Comparison of ENCODE assay signal across 8 cellular contexts in the genomic region with DNA sequence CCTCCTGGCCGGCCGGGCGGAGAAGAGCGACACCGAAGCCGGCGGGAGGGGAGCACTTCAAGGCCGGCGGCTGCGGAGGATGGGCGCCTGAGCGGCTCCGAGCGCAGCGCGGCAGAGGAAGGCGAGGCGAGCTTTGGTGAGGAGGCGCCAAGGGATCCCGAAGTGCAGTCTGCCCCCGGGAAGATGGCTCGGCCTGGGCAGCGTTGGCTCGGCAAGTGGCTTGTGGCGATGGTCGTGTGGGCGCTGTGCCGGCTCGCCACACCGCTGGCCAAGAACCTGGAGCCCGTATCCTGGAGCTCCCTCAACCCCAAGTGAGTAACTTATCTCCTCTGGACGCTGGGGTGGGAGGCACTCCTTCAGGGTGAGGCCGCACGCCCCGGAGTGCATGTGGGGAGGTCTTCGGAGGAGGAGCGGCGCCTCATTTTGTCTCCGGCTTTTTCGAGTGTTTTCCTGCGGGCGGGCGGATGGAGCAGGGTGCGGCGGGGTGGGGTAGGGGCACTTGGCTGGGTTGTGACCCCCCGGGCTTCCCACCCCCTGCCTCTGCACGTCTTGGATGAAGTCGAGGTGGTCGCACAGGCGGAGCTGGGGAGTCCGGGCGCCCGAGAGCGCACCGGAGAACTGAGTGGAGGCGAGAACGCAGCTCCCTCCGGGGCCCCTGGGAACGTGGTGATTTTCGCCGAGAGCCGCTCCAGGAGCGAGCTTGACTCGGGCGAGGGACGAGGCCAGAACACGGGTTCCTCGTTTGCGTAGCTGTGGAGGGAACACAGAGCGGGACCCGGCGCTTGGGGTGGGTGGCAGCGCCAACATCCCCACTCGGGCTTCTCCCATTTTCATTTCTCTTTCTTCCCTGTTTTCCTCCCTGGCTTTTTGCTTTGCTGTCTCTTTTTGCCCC. TPM values are rescaled to one million over a fixed set of nuclear protein-coding genes. Genes with fewer than 3 reads are reported as not detected.
DNase-seq lines count a peak whose midpoint lies in the region; ATAC-seq and TF ChIP-seq lines count a peak whose summit lies in the region.

No MANE protein-coding gene starts in this region.

- no peak overlapping the region for H2AFZ ChIP-seq in neuron (ENCODE audit: low read depth, low read length)

- POLR2A ChIA-PET in activated CD4-positive, alpha-beta memory T cell treated with anti-CD3 and anti-CD28 coated beads for 36 hours (lab: Charles Lee) = interaction anchor here (0.6 kb wide), 1 partner anchor 16 kb away, joined by 4 read pairs; no protein-coding TSS in a partner anchor

- no peaks in the 10 kb centered on the region for H3K9me3 Mint-ChIP-seq in activated CD4-positive, alpha-beta memory T cell treated with anti-CD3 and anti-CD28 coated beads for 36 hours

- H3K36me3 Mint-ChIP-seq in activated CD4-positive, alpha-beta memory T cell treated with anti-CD3 and anti-CD28 coated beads for 36 hours = no peaks in the 10 kb centered on the region

- DNase-seq in activated CD8-positive, alpha-beta memory T cell treated with anti-CD3 and anti-CD28 coated beads for 24 hours = peak; percentile 61
- no peak for DNase-seq in activated CD8-positive, alpha-beta memory T cell treated with anti-CD3 and anti-CD28 coated beads, Interleukin-2, amount 50 U/mL, for 48 hours
- peak; percentile 25 for DNase-seq in activated CD4-positive, alpha-beta memory T cell treated with anti-CD3 and anti-CD28 coated beads for 36 hours
- DNase-seq in fibroblast of the aortic adventitia (ENCODE audit: low read depth) (peak; percentile 17), dedifferentiated amniotic fluid mesenchymal stem cell (ENCODE audit: extremely low spot score) (no peak)

- CTCF ChIA-PET in activated CD4-positive, alpha-beta memory T cell treated with anti-CD3 and anti-CD28 coated beads for 36 hours (lab: Charles Lee) = interaction anchor here (2.6 to 5.1 kb wide), 3 partner anchors 392 to 557 kb away, joined by 12 to 58 read pairs (median 14); no protein-coding TSS in a partner anchor

- no peak overlapping the region for H3K27ac Mint-ChIP-seq in activated CD4-positive, alpha-beta memory T cell treated with anti-CD3 and anti-CD28 coated beads for 36 hours

- H3K27me3 Mint-ChIP-seq in activated CD4-positive, alpha-beta memory T cell treated with anti-CD3 and anti-CD28 coated beads for 36 hours = no peaks in the 10 kb centered on the region

- H3K36me3 ChIP-seq in neuron (ENCODE audit: insufficient read depth, low read length) = no peaks in the 10 kb centered on the region

- H3K4me1 ChIP-seq in neuron (ENCODE audit: insufficient read depth, low read length) = peaks cover 24% of the 10 kb centered on the region

- ATAC-seq in GM19328 (IDR thresholded peaks at IDR 0.05; ENCODE audit: unreplicated experiment) (no peak), HG03469 (IDR thresholded peaks at IDR 0.05; ENCODE audit: unreplicated experiment) (no peak)

- H3K27me3 ChIP-seq in neuron (ENCODE audit: insufficient read depth, low read length) = peaks cover 6% of the 10 kb centered on the region

- peak overlapping the region; percentile 77 for H3K4me3 ChIP-seq in fibroblast of the aortic adventitia (ENCODE audit: low read depth, low read length)
- H3K4me3 ChIP-seq in neuron (ENCODE audit: low read length) = peak overlapping the region; percentile 84

- TF ChIP-seq CTCF in fibroblast of the aortic adventitia (IDR thresholded peaks at IDR 0.05; ENCODE audit: insufficient read depth, low read length) = no peak

- intact Hi-C loops in activated CD4-positive, alpha-beta memory T cell treated with anti-CD3 and anti-CD28 coated beads for 36 hours (cut with micrococcal nuclease) = loop anchor here (2.0 to 10.0 kb wide), 7 partner anchors 98 to 1302 kb away; a partner anchor contains a TSS

- peak overlapping the region; percentile 80 for H3K4me3 Mint-ChIP-seq in activated CD4-positive, alpha-beta memory T cell treated with anti-CD3 and anti-CD28 coated beads for 36 hours

- peaks cover 18% of the 10 kb centered on the region for H3K4me1 Mint-ChIP-seq in activated CD4-positive, alpha-beta memory T cell treated with anti-CD3 and anti-CD28 coated beads for 36 hours (ENCODE audit: low read depth)

- no peaks in the 10 kb centered on the region for H3K9me3 ChIP-seq in neuron (ENCODE audit: low read length)

RNA-seq across cellular contexts. Expression of a gene that starts 1.0 kb away (rescaled TPM):
- total RNA-seq in activated CD4-positive, alpha-beta memory T cell treated with anti-CD3 and anti-CD28 coated beads for 36 hours = 1 to 10 TPM; 4.6 to 4.8 TPM
- 7.4 and 29.7 TPM in 2 replicates for total RNA-seq in fibroblast of the aortic adventitia (ENCODE audit: low replicate concordance)

Comparison
In these comparisons a context has a peak if more than half of its experiments do, and no peak if none do; other contexts are left out.
1. DNase-seq: peak in activated CD8-positive, alpha-beta memory T cell treated with anti-CD3 and anti-CD28 coated beads for 24 hours (single experiment), activated CD4-positive, alpha-beta memory T cell treated with anti-CD3 and anti-CD28 coated beads for 36 hours (single experiment) and fibroblast of the aortic adventitia (single experiment); none in activated CD8-positive, alpha-beta memory T cell treated with anti-CD3 and anti-CD28 coated beads, Interleukin-2, amount 50 U/mL, for 48 hours (single experiment) and dedifferentiated amniotic fluid mesenchymal stem cell (single experiment).